In genomic region chr20:45341579-45341938, GRCh38 we compare ENCODE assay signal across 12 cellular contexts. TPM values are rescaled to one million over a fixed set of nuclear protein-coding genes. Genes with fewer than 3 reads are reported as not detected.
DNase-seq lines count a peak whose midpoint lies in the region; ATAC-seq and TF ChIP-seq lines count a peak whose summit lies in the region.
"Had no signal": no experiment of that assay in that cellular context is flagged by ENCODE, and none has a peak within 500 bp of the region (broad histone marks: within the 10 kb centered on the region; RNA-seq: fewer than 3 reads in every experiment).

No MANE protein-coding gene starts in this region.

- peaks cover 44% of the 10 kb centered on the region for H3K4me1 ChIP-seq in right cardiac atrium (ENCODE audit: control insufficient read depth, insufficient read depth, low read length)

- H3K4me3 ChIP-seq in BJ (ENCODE audit: low read depth, low read length) (0 out of 2 replicates have a peak overlapping the region, but pooled peaks have one; percentile 16), WI38 (ENCODE audit: low read depth, low read length) (peak overlapping the region; percentile 31), right cardiac atrium (ENCODE audit: low read length) (peak overlapping the region; percentile 3)

- H3K36me3 ChIP-seq in BJ (ENCODE audit: control insufficient read depth, insufficient read depth, low read length) = peaks cover 16% of the 10 kb centered on the region

- peak overlapping the region; percentile 98 for H3K27ac ChIP-seq in right cardiac atrium (ENCODE audit: low read length)

- no peaks in the 10 kb centered on the region for H3K9me3 Mint-ChIP-seq in progenitor cell of endocrine pancreas (ENCODE audit: low read depth)
- H3K9me3 Mint-ChIP-seq in activated naive CD4-positive, alpha-beta T cell treated with anti-CD3 and anti-CD28 coated beads for 36 hours = no peaks in the 10 kb centered on the region
- H3K9me3 Mint-ChIP-seq: naive B cell had no signal

- CTCF ChIA-PET in BJ (lab: Yijun Ruan, JAX) = interaction anchor here (0.7 to 1.5 kb wide), 6 partner anchors 12 to 95 kb away, joined by 3 to 4 read pairs (median 3); partner anchors contain the start of gene SYS1
- CTCF ChIA-PET in activated naive CD4-positive, alpha-beta T cell treated with anti-CD3 and anti-CD28 coated beads for 36 hours (lab: Charles Lee) = interaction anchor here (0.5 to 1.3 kb wide), 3 partner anchors 25 to 48 kb away, joined by 3 to 6 read pairs (median 3); no protein-coding TSS in a partner anchor

- peaks cover 9% of the 10 kb centered on the region for H3K36me3 Mint-ChIP-seq in progenitor cell of endocrine pancreas (ENCODE audit: insufficient read depth)
- H3K36me3 Mint-ChIP-seq in activated naive CD4-positive, alpha-beta T cell treated with anti-CD3 and anti-CD28 coated beads for 36 hours (ENCODE audit: low read depth) = peaks cover 5% of the 10 kb centered on the region
- H3K36me3 Mint-ChIP-seq: naive B cell had no signal

- POLR2A ChIA-PET in BJ (lab: Charles Lee) = interaction anchor here (0.6 kb wide), 1 partner anchor 32 kb away, joined by 4 read pairs; no protein-coding TSS in a partner anchor

- H3K4me3 Mint-ChIP-seq in progenitor cell of endocrine pancreas (ENCODE audit: low read depth) = peak overlapping the region; percentile 95
- no peak overlapping the region for H3K4me3 Mint-ChIP-seq in activated naive CD4-positive, alpha-beta T cell treated with anti-CD3 and anti-CD28 coated beads for 36 hours
- H3K4me3 Mint-ChIP-seq: naive B cell had no signal

- no peak for TF ChIP-seq CTCF in BJ (IDR thresholded peaks at IDR 0.05; ENCODE audit: insufficient read depth, low read depth, low read length)
- no peak for TF ChIP-seq CTCF in WI38 (IDR thresholded peaks at IDR 0.05; ENCODE audit: low read depth, low read length)
- no peak for TF ChIP-seq CTCF in progenitor cell of endocrine pancreas (IDR thresholded peaks at IDR 0.05; ENCODE audit: unreplicated experiment)

- DNase-seq in BJ (ENCODE audit: low read depth) = no peak
- no peak for DNase-seq in right cardiac atrium
- DNase-seq in progenitor cell of endocrine pancreas (ENCODE audit: low spot score, unreplicated experiment) = no peak
- no peak for DNase-seq in NCI-H187 treated with DMSO at 0.1 percent for 48 hours (lab: John Stamatoyannopoulos, UW)
- no peak for DNase-seq in activated naive CD4-positive, alpha-beta T cell treated with anti-CD3 and anti-CD28 coated beads for 36 hours
- no peak for DNase-seq in stimulated activated CD4-positive, alpha-beta T cell treated with anti-CD3 and anti-CD28 coated beads, Interleukin-15, amount 100 ng/mL, for 24 hours
- DNase-seq: activated CD4-positive, alpha-beta T cell treated with anti-CD3 and anti-CD28 coated beads, Interleukin-2, amount 50 U/mL, for 48 hours; central memory CD4-positive, alpha-beta T cell; Kasumi-1; naive B cell had no signal

- no peaks in the 10 kb centered on the region for H3K27me3 Mint-ChIP-seq in progenitor cell of endocrine pancreas
- H3K27me3 Mint-ChIP-seq in activated naive CD4-positive, alpha-beta T cell treated with anti-CD3 and anti-CD28 coated beads for 36 hours (ENCODE audit: low read depth) = no peaks in the 10 kb centered on the region

- H3K9me3 ChIP-seq in right cardiac atrium (ENCODE audit: control insufficient read depth, low read length) = no peaks in the 10 kb centered on the region

- H3K27me3 ChIP-seq in BJ (ENCODE audit: control insufficient read depth, insufficient read depth, low read length) = no peaks in the 10 kb centered on the region
- H3K27me3 ChIP-seq in right cardiac atrium (ENCODE audit: control insufficient read depth, insufficient read depth) = no peaks in the 10 kb centered on the region

- TF ChIP-seq POLR2A in GM18505 (IDR thresholded peaks at IDR 0.05; ENCODE audit: borderline replicate concordance, extremely low read depth, insufficient read depth, insufficient read length) = no peak

- intact Hi-C loops in right cardiac atrium (cut with DNase I) = no loop called here
- intact Hi-C loops in activated naive CD4-positive, alpha-beta T cell treated with anti-CD3 and anti-CD28 coated beads for 36 hours (cut with micrococcal nuclease) = no loop called here

- peak overlapping the region; percentile 99 for H3K27ac Mint-ChIP-seq in progenitor cell of endocrine pancreas
- no peak overlapping the region for H3K27ac Mint-ChIP-seq in activated naive CD4-positive, alpha-beta T cell treated with anti-CD3 and anti-CD28 coated beads for 36 hours
- H3K27ac Mint-ChIP-seq: naive B cell had no signal

- ATAC-seq in right cardiac atrium = no peak
- ATAC-seq in GM18505 (IDR thresholded peaks at IDR 0.05; ENCODE audit: unreplicated experiment) = no peak

- peaks cover 95% of the 10 kb centered on the region for H3K4me1 Mint-ChIP-seq in progenitor cell of endocrine pancreas (ENCODE audit: low read depth)
- H3K4me1 Mint-ChIP-seq in activated naive CD4-positive, alpha-beta T cell treated with anti-CD3 and anti-CD28 coated beads for 36 hours (ENCODE audit: low read depth) = peaks cover 20% of the 10 kb centered on the region

- WGBS in right cardiac atrium = 47% methylated on average over 3 of the region's 3 CpGs

RNA-seq across cellular contexts. Expression of gene SDC4, which starts 6.7 kb away (rescaled TPM):
- polyA plus RNA-seq in BJ (2011; rRNA removed) (147 and 153 TPM in 2 replicates), right cardiac atrium (63.8 TPM)
- 140 and 225 TPM in 2 replicates for polyA minus RNA-seq in BJ (2011; rRNA and poly(A)+ RNA removed)
- total RNA-seq in right cardiac atrium (100 to 1,000 TPM in 1 of 4 donors, 10 to 100 TPM in 3; 57.5 to 125 (median 61.2) TPM), progenitor cell of endocrine pancreas (112 and 121 TPM in 2 replicates)
- 10 to 100 TPM; 28.4 to 31.4 TPM for total RNA-seq in activated naive CD4-positive, alpha-beta T cell treated with anti-CD3 and anti-CD28 coated beads for 36 hours

RNA-seq across cellular contexts. Expression of gene SYS1, which starts 21.4 kb away (rescaled TPM):
- 38.8 and 71.4 TPM in 2 replicates for polyA plus RNA-seq in BJ (2011; rRNA removed)
- polyA minus RNA-seq in BJ (2011; rRNA and poly(A)+ RNA removed) = 35.1 and 67.8 TPM in 2 replicates
- 10 to 100 TPM; 21.5 to 28.7 (median 25.8) TPM for total RNA-seq in right cardiac atrium
- polyA plus RNA-seq in right cardiac atrium = 17.1 TPM
- 31.1 and 31.9 TPM in 2 replicates for total RNA-seq in progenitor cell of endocrine pancreas
- 10 to 100 TPM; 24.0 to 26.0 TPM for total RNA-seq in activated naive CD4-positive, alpha-beta T cell treated with anti-CD3 and anti-CD28 coated beads for 36 hours

RNA-seq across cellular contexts. Expression of gene MATN4, which starts 33.5 kb away (rescaled TPM):
- polyA plus RNA-seq in BJ (2011; rRNA removed) (0.05 and 0.06 TPM in 2 replicates), right cardiac atrium (0.05 TPM)
- not detected in 2 replicates for polyA minus RNA-seq in BJ (2011; rRNA and poly(A)+ RNA removed)
- total RNA-seq in right cardiac atrium (under 1 TPM in 3 of 4 donors, not detected in 1; 0.15 to 0.20 (median 0.17) TPM), progenitor cell of endocrine pancreas (0.20 TPM in 1 of 2 replicates, not detected in the other)
- 1 to 10 TPM; 1.0 to 1.5 TPM for total RNA-seq in activated naive CD4-positive, alpha-beta T cell treated with anti-CD3 and anti-CD28 coated beads for 36 hours

RNA-seq across cellular contexts. Expression of gene RBPJL, which starts 34.9 kb away (rescaled TPM):
- polyA plus RNA-seq in BJ (2011; rRNA removed) = not detected in 2 replicates
- polyA minus RNA-seq in BJ (2011; rRNA and poly(A)+ RNA removed) = not detected in 2 replicates
- not detected for total RNA-seq in right cardiac atrium
- not detected for polyA plus RNA-seq in right cardiac atrium
- 1.4 and 1.5 TPM in 2 replicates for total RNA-seq in progenitor cell of endocrine pancreas
- not detected for total RNA-seq in activated naive CD4-positive, alpha-beta T cell treated with anti-CD3 and anti-CD28 coated beads for 36 hours

RNA-seq across cellular contexts. Expression of gene TP53TG5, which starts 36.6 kb away (rescaled TPM):
- polyA plus RNA-seq in BJ (2011; rRNA removed) (not detected in 2 replicates), right cardiac atrium (0.95 TPM)
- not detected in 2 replicates for polyA minus RNA-seq in BJ (2011; rRNA and poly(A)+ RNA removed)
- total RNA-seq in right cardiac atrium (1 to 10 TPM in 3 of 4 donors, under 1 TPM in 1; 0.82 to 1.5 (median 1.4) TPM), progenitor cell of endocrine pancreas (not detected in 2 replicates)
- total RNA-seq in activated naive CD4-positive, alpha-beta T cell treated with anti-CD3 and anti-CD28 coated beads for 36 hours = 1 to 10 TPM in 1 of 2 experiments, under 1 TPM in 1; 0.59 to 1.0 TPM
